ENCODE assay signal across 22 cellular contexts in the genomic region with DNA sequence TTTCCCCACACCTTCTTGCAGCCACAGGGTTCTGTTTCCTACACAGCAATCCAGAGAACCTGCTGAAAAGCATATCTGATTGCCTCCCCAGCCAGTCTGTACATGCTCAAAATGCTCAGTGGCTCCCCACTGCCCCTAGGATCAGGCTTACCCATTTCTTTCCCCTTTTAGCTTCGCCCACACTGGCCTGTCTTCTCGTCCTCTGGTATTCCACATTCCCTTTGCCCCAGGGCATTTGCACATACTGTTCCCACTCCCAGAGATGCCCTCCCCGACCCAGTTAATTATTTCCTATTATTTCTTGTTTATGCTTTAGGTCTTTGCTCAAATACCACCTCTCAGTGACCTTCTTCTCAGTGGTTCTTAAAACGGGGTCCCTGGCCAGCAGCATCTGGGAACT. TPM values are rescaled to one million over a fixed set of nuclear protein-coding genes. Genes with fewer than 3 reads are reported as not detected.
DNase-seq lines count a peak whose midpoint lies in the region; ATAC-seq, FAIRE-seq and TF ChIP-seq lines count a peak whose summit lies in the region.
"Had no signal": no experiment of that assay in that cellular context is flagged by ENCODE, and none has a peak within 500 bp of the region (broad histone marks: within the 10 kb centered on the region; RNA-seq: fewer than 3 reads in every experiment).

No MANE protein-coding gene starts in this region.

- peaks cover 5% of the 10 kb centered on the region for H3K4me1 ChIP-seq in psoas muscle
- H3K4me1 ChIP-seq: BE2C had no signal

- H3K4me1 Mint-ChIP-seq in activated naive CD8-positive, alpha-beta T cell treated with anti-CD3 and anti-CD28 coated beads, Interleukin-2, amount 50 U/mL, for 24 hours = peaks cover 4% of the 10 kb centered on the region
- H3K4me1 Mint-ChIP-seq in activated naive CD8-positive, alpha-beta T cell treated with anti-CD3 and anti-CD28 coated beads for 36 hours = no peaks in the 10 kb centered on the region
- H3K4me1 Mint-ChIP-seq: CD8-positive, alpha-beta memory T cell; IgD-negative memory B cell had no signal

- TF ChIP-seq CTCF in VCaP (conservative IDR thresholded peaks at IDR 0.05) (no peak), psoas muscle (IDR thresholded peaks at IDR 0.05) (no peak)

- H3K4me3 Mint-ChIP-seq in activated naive CD8-positive, alpha-beta T cell treated with anti-CD3 and anti-CD28 coated beads, Interleukin-2, amount 50 U/mL, for 24 hours = no peak overlapping the region
- H3K4me3 Mint-ChIP-seq in activated naive CD8-positive, alpha-beta T cell treated with anti-CD3 and anti-CD28 coated beads for 36 hours = no peak overlapping the region
- H3K4me3 Mint-ChIP-seq: CD4-positive, CD25-positive, alpha-beta regulatory T cell; CD8-positive, alpha-beta memory T cell; GM23338; IgD-negative memory B cell had no signal

- peak; percentile 21 for ATAC-seq in activated naive CD8-positive, alpha-beta T cell treated with anti-CD3 and anti-CD28 coated beads, Interleukin-2, amount 50 U/mL, for 24 hours
- no peak for ATAC-seq in psoas muscle
- no peak for ATAC-seq in GM21381 (IDR thresholded peaks at IDR 0.05; ENCODE audit: unreplicated experiment)
- ATAC-seq: GM23338, HCT116, HepG2 had no signal

- H3K36me3 ChIP-seq in psoas muscle (ENCODE audit: insufficient read depth in 1 of 2, low read depth in 1 of 2) = no peaks in the 10 kb centered on the region
- H3K36me3 ChIP-seq: BE2C had no signal

- H3K27me3 ChIP-seq in psoas muscle (ENCODE audit: insufficient read depth in 3 of 3, low read length in 2 of 3) = no peaks in the 10 kb centered on the region
- H3K27me3 ChIP-seq: BE2C had no signal

- no peak for TF ChIP-seq POLR2A in H54 (IDR thresholded peaks at IDR 0.05; ENCODE audit: low read depth, low read length)

- peak overlapping the region; percentile 57 for H3K27ac ChIP-seq in VCaP
- peak overlapping the region; percentile 40 for H3K27ac ChIP-seq in psoas muscle

- H3K9me3 Mint-ChIP-seq in activated naive CD8-positive, alpha-beta T cell treated with anti-CD3 and anti-CD28 coated beads, Interleukin-2, amount 50 U/mL, for 24 hours = no peaks in the 10 kb centered on the region
- H3K9me3 Mint-ChIP-seq in activated naive CD8-positive, alpha-beta T cell treated with anti-CD3 and anti-CD28 coated beads for 36 hours = no peaks in the 10 kb centered on the region
- H3K9me3 Mint-ChIP-seq: GM23338, IgD-negative memory B cell had no signal

- no peaks in the 10 kb centered on the region for H3K36me3 Mint-ChIP-seq in activated naive CD8-positive, alpha-beta T cell treated with anti-CD3 and anti-CD28 coated beads, Interleukin-2, amount 50 U/mL, for 24 hours (ENCODE audit: low read depth)
- H3K36me3 Mint-ChIP-seq in activated naive CD8-positive, alpha-beta T cell treated with anti-CD3 and anti-CD28 coated beads for 36 hours = no peaks in the 10 kb centered on the region
- H3K36me3 Mint-ChIP-seq: CD4-positive, CD25-positive, alpha-beta regulatory T cell; CD8-positive, alpha-beta memory T cell had no signal

- DNase-seq in activated naive CD8-positive, alpha-beta T cell treated with anti-CD3 and anti-CD28 coated beads, Interleukin-2, amount 50 U/mL, for 24 hours = no peak
- no peak for DNase-seq in activated naive CD8-positive, alpha-beta T cell treated with anti-CD3 and anti-CD28 coated beads for 36 hours
- DNase-seq in psoas muscle (no peak), H54 (ENCODE audit: insufficient read length, low spot score) (no peak), SIG-M5 (lab: John Stamatoyannopoulos, UW) (no peak)
- DNase-seq: BE2C; CD4-positive, CD25-positive, alpha-beta regulatory T cell; CD8-positive, alpha-beta memory T cell; DMS153; DMS79; GDM1; H7 had no signal

- H3K27ac Mint-ChIP-seq in activated naive CD8-positive, alpha-beta T cell treated with anti-CD3 and anti-CD28 coated beads, Interleukin-2, amount 50 U/mL, for 24 hours = no peak overlapping the region
- H3K27ac Mint-ChIP-seq in activated naive CD8-positive, alpha-beta T cell treated with anti-CD3 and anti-CD28 coated beads for 36 hours = no peak overlapping the region
- H3K27ac Mint-ChIP-seq: CD4-positive, CD25-positive, alpha-beta regulatory T cell; GM23338; IgD-negative memory B cell had no signal

- FAIRE-seq in H54 (lab: Jason Lieb, UNC) = no peak
- FAIRE-seq: GM12892, GM18507, HepG2 had no signal

- H3K9me3 ChIP-seq in psoas muscle = no peaks in the 10 kb centered on the region
- H3K9me3 ChIP-seq: BE2C had no signal

- no peak overlapping the region for H3K4me3 ChIP-seq in psoas muscle
- H3K4me3 ChIP-seq: GM23338 had no signal

- intact Hi-C loops in psoas muscle (cut with DNase I) = no loop called here

- 74 to 83% (median 77%) methylated on average over 4 of the region's 4 CpGs for WGBS in psoas muscle, 3 donors

- peaks cover 4% of the 10 kb centered on the region for H3K27me3 Mint-ChIP-seq in activated naive CD8-positive, alpha-beta T cell treated with anti-CD3 and anti-CD28 coated beads, Interleukin-2, amount 50 U/mL, for 24 hours
- peaks cover 2% of the 10 kb centered on the region for H3K27me3 Mint-ChIP-seq in activated naive CD8-positive, alpha-beta T cell treated with anti-CD3 and anti-CD28 coated beads for 36 hours

RNA-seq across cellular contexts. Expression of a gene that starts 6.7 kb away (rescaled TPM):
- 10 to 100 TPM; 25.3 to 28.6 TPM for total RNA-seq in activated naive CD8-positive, alpha-beta T cell treated with anti-CD3 and anti-CD28 coated beads for 36 hours
- total RNA-seq in psoas muscle = 10 to 100 TPM; 22.5 to 31.2 (median 28.2) TPM
- polyA plus RNA-seq in psoas muscle = 10 to 100 TPM; 24.1 to 51.9 (median 25.8) TPM

RNA-seq across cellular contexts. Expression of a gene that starts 10.1 kb away (rescaled TPM):
- total RNA-seq in activated naive CD8-positive, alpha-beta T cell treated with anti-CD3 and anti-CD28 coated beads for 36 hours = not detected
- not detected for total RNA-seq in psoas muscle
- polyA plus RNA-seq in psoas muscle = under 1 TPM in 2 of 3 donors, not detected in 1; 0.04 to 0.62 TPM
- total RNA-seq: A172; CD4-positive, CD25-positive, alpha-beta regulatory T cell; CD8-positive, alpha-beta memory T cell; Daoy; HepG2 had no signal
- polyA plus RNA-seq: CD4-positive, CD25-positive, alpha-beta regulatory T cell; CD8-positive, alpha-beta memory T cell; GM23338; HepG2; IgD-negative memory B cell had no signal

RNA-seq across cellular contexts. Expression of a gene that starts 10.3 kb away (rescaled TPM):
- under 1 TPM; 0.46 to 0.80 TPM for total RNA-seq in activated naive CD8-positive, alpha-beta T cell treated with anti-CD3 and anti-CD28 coated beads for 36 hours
- total RNA-seq in psoas muscle = 1 to 10 TPM in 1 of 4 donors, under 1 TPM in 3; 0.32 to 1.2 (median 0.78) TPM
- polyA plus RNA-seq in psoas muscle = under 1 TPM; 0.34 to 0.42 (median 0.38) TPM
- total RNA-seq: A172; CD4-positive, CD25-positive, alpha-beta regulatory T cell; CD8-positive, alpha-beta memory T cell; HepG2 had no signal
- polyA plus RNA-seq: CD4-positive, CD25-positive, alpha-beta regulatory T cell; CD8-positive, alpha-beta memory T cell; HepG2; IgD-negative memory B cell had no signal

RNA-seq across cellular contexts. Expression of a gene that starts 30.7 kb away (rescaled TPM):
- total RNA-seq in activated naive CD8-positive, alpha-beta T cell treated with anti-CD3 and anti-CD28 coated beads for 36 hours = 1 to 10 TPM; 1.5 to 1.7 TPM
- under 1 TPM; 0.21 to 0.71 (median 0.37) TPM for total RNA-seq in psoas muscle
- polyA plus RNA-seq in psoas muscle = 1 to 10 TPM in 1 of 3 donors, under 1 TPM in 2; 0.18 to 1.2 (median 0.23) TPM
